ENCODE assay signal across 15 cellular contexts in genomic region chr4:133866328-133866699, GRCh38.
A peak's percentile ranks its signal among the peaks of the same experiment; 100 is the strongest.
DNase-seq lines count a peak whose midpoint lies in the region; ATAC-seq, FAIRE-seq and TF ChIP-seq lines count a peak whose summit lies in the region.
"Had no signal": no experiment of that assay in that cellular context is flagged by ENCODE, and none has a peak within 500 bp of the region (broad histone marks: within the 10 kb centered on the region; RNA-seq: fewer than 3 reads in every experiment).

No MANE protein-coding gene starts in this region.

- H3K9me3 ChIP-seq in A549 (no peaks in the 10 kb centered on the region), SJSA1 (replicated peaks) (no peaks in the 10 kb centered on the region), PC-9 (ENCODE audit: insufficient read depth, low read depth) (no peaks in the 10 kb centered on the region)
- H3K9me3 ChIP-seq: Caco-2 had no signal

- H4K20me1 ChIP-seq in KMS-11 (ENCODE audit: insufficient read depth), result no peaks in the 10 kb centered on the region
- no peaks in the 10 kb centered on the region for H4K20me1 ChIP-seq in PC-9 (ENCODE audit: insufficient read depth)

- no peak for TF ChIP-seq RAD21 in A549 (conservative IDR thresholded peaks at IDR 0.05 in 1 of 2, IDR thresholded peaks at IDR 0.05 in 1 of 2)

- TF ChIP-seq CTCF in A549 (IDR thresholded peaks at IDR 0.05) (no peak), KMS-11 (conservative IDR thresholded peaks at IDR 0.05; ENCODE audit: low read depth, low read length) (no peak), PC-9 (conservative IDR thresholded peaks at IDR 0.05) (no peak)

- intact Hi-C loops in PC-9 (cut with micrococcal nuclease; ENCODE audit: unreplicated experiment), result no loop called here

- no peaks in the 10 kb centered on the region for H3K9me2 ChIP-seq in PC-9 (ENCODE audit: insufficient read depth)

- H2AFZ ChIP-seq in KMS-11 (ENCODE audit: low read depth) (no peak overlapping the region), PC-9 (no peak overlapping the region)

- 32% methylated on average over 2 of the region's 2 CpGs for WGBS in A549 (ENCODE audit: missing lambda C conversion rate)

- no peak overlapping the region for H3K9ac ChIP-seq in KMS-11

- no peak for TF ChIP-seq POLR2A in A549 (IDR thresholded peaks at IDR 0.05; ENCODE audit: low read length)

- CTCF ChIA-PET in A549 (lab: Yijun Ruan, JAX) (no interaction called here), PC-9 (lab: Charles Lee) (no interaction called here)

- FAIRE-seq in A549 (lab: Jason Lieb, UNC), result no peak
- FAIRE-seq: TTC549 had no signal

- H3K4me1 ChIP-seq in A549 (peaks cover 6% of the 10 kb centered on the region; the same call in 1 of the 3 replicates), KMS-11 (ENCODE audit: low read depth, poor library complexity, severe bottlenecking) (peaks cover 21% of the 10 kb centered on the region), SJSA1 (replicated peaks) (peaks cover 5% of the 10 kb centered on the region; the same call in 1 of the 2 replicates), PC-9 (replicated peaks; ENCODE audit: insufficient read depth) (no peaks in the 10 kb centered on the region)

- no peaks in the 10 kb centered on the region for H3K79me2 ChIP-seq in KMS-11 (ENCODE audit: insufficient read depth, low read depth)
- no peaks in the 10 kb centered on the region for H3K79me2 ChIP-seq in PC-9 (ENCODE audit: low read depth)

- no TSS peak for BruUV-seq in PC-9 (replicated peaks; lab: Mats Ljungman, UMichigan)

- H3K4me3 ChIP-seq in A549 (no peak overlapping the region), KMS-11 (IDR thresholded peaks at IDR 0.05; ENCODE audit: insufficient read depth, low read depth, low read length) (no peak overlapping the region), SJSA1 (no peak overlapping the region), PC-9 (no peak overlapping the region)
- H3K4me3 ChIP-seq: dorsolateral prefrontal cortex had no signal

- ATAC-seq in A549 (no peak), GM18498 (IDR thresholded peaks at IDR 0.05; ENCODE audit: unreplicated experiment) (no peak)
- ATAC-seq: activated CD8-positive, alpha-beta T cell treated with anti-CD3 and anti-CD28 coated beads, Interleukin-2, amount 10 ng/mL, durations not matched to agents 7 days and 5 days; stimulated activated naive CD8-positive, alpha-beta T cell treated with anti-CD3 and anti-CD28 coated beads, Interleukin-15, amount 100 ng/mL, for 72 hours had no signal

- no peak for DNase-seq in A549 (ENCODE audit: low read depth in 1 of 2, low spot score in 1 of 2)
- peak in 1 of 2 experiments; percentile 11 for DNase-seq in SJSA1 (ENCODE audit: low read depth in 1 of 2, low spot score in 2 of 2)
- peak; percentile 74 for DNase-seq in glomerular visceral epithelial cell (ENCODE audit: extremely low spot score)
- DNase-seq in activated naive CD4-positive, alpha-beta T cell treated with Interleukin-2 at 50 U/mL for 16 hours, result no peak
- no peak for DNase-seq in activated CD4-positive, alpha-beta T cell treated with anti-CD3 and anti-CD28 coated beads for 4 hours
- no peak for DNase-seq in PC-9
- DNase-seq: activated CD8-positive, alpha-beta T cell treated with anti-CD3 and anti-CD28 coated beads, Interleukin-2, amount 10 ng/mL, durations not matched to agents 7 days and 5 days; aorta; dorsolateral prefrontal cortex; NCI-H187 treated with DMSO at 0.1 percent for 48 hours; stimulated activated naive CD8-positive, alpha-beta T cell treated with anti-CD3 and anti-CD28 coated beads, Interleukin-15, amount 100 ng/mL, for 72 hours had no signal

- POLR2A ChIA-PET in A549 (lab: Yijun Ruan, JAX) (no interaction called here), PC-9 (lab: Charles Lee; ENCODE audit: unreplicated experiment) (no interaction called here)

- peak overlapping the region; percentile 39; the same call in 1 of the 3 replicates for H3K4me2 ChIP-seq in A549
- H3K4me2 ChIP-seq in KMS-11, result peak overlapping the region; percentile 36; the same call in 1 of the 2 replicates
- H3K4me2 ChIP-seq in PC-9, result no peak overlapping the region

- H3K36me3 ChIP-seq in KMS-11 (ENCODE audit: insufficient read depth), result no peaks in the 10 kb centered on the region
- H3K36me3 ChIP-seq in SJSA1, result no peaks in the 10 kb centered on the region
- H3K36me3 ChIP-seq in PC-9 (ENCODE audit: low read depth), result no peaks in the 10 kb centered on the region

- no peak for TF ChIP-seq EP300 in A549 (IDR thresholded peaks at IDR 0.05)

- H3F3A ChIP-seq in PC-9 (ENCODE audit: insufficient read depth, low read depth), result no peaks in the 10 kb centered on the region

- H3K27ac ChIP-seq in A549, result peak overlapping the region in 1 of 2 experiments; percentile 64; a peak in 3 of 6 replicates
- H3K27ac ChIP-seq in KMS-11, result peak overlapping the region; percentile 32; the same call in 1 of the 2 replicates
- H3K27ac ChIP-seq in SJSA1, result peak overlapping the region; percentile 38
- no peak overlapping the region for H3K27ac ChIP-seq in PC-9
- H3K27ac ChIP-seq: dorsolateral prefrontal cortex had no signal

- H3K27me3 ChIP-seq in KMS-11 (ENCODE audit: insufficient read depth, low read depth) (no peaks in the 10 kb centered on the region), SJSA1 (replicated peaks) (no peaks in the 10 kb centered on the region), PC-9 (ENCODE audit: insufficient read depth, low read depth) (no peaks in the 10 kb centered on the region)
- H3K27me3 ChIP-seq: dorsolateral prefrontal cortex had no signal

TF ChIP-seq in A549, 52 proteins besides CTCF, POLR2A, EP300 and RAD21:
- no peak for TF ChIP-seq EHMT2 (IDR thresholded peaks at IDR 0.05; ENCODE audit: low read depth)
- TF ChIP-seq GATA3 (IDR thresholded peaks at IDR 0.05; ENCODE audit: borderline replicate concordance), result no peak
- TF ChIP-seq ZSCAN20 (CRISPR knock-in tag; IDR thresholded peaks at IDR 0.05), result no peak
